15 cellular contexts compared by ENCODE assay signal in the genomic region with DNA sequence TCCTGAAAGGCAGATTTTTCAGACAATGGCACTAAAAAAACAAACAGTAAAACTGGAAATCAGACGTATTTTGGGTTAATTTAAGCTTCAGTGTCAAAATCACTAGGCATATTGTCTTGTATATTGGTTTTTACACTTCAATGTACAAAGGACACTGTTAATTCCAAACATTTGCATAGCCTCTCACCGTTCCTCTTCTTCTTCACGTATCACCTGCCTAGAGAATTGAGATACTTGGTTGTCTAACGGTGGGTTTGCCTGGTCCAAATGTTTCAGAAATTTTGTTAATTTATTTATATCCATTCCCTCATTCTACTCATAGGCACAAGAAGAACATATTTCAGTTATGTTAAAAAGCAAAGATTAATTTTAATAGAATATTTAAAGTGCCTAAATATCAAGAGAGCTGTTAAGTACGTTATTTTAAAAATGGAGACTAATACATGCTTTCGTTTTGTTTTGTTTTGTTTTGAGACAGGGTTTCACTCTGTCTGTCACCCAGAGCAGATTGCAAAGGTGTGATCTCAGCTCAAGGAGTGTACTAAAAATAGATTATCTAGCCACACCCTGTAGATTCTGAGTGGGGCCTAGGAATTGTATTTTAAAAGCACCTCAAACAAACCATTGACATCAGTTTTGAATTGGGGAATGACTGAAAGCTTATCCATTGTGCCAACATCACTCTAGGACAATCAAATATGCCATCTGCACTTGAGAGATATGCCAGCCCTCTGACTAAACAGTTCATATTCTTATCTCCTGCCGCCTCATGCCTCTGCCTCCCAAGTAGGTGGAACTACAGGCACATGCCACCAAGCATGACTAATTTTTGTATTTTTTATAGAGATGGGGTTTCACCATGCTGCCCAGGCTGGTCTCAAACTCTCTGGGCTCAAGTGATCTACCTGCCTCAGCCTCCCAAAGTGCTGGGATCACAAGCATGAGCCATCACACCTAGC. TPM values are rescaled to one million over a fixed set of nuclear protein-coding genes. Genes with fewer than 3 reads are reported as not detected.
A peak's percentile ranks its signal among the peaks of the same experiment; 100 is the strongest.
DNase-seq lines count a peak whose midpoint lies in the region; ATAC-seq and TF ChIP-seq lines count a peak whose summit lies in the region.
"Had no signal": no experiment of that assay in that cellular context is flagged by ENCODE, and none has a peak within 500 bp of the region (broad histone marks: within the 10 kb centered on the region; RNA-seq: fewer than 3 reads in every experiment).

No MANE protein-coding gene starts in this region.

- no peaks in the 10 kb centered on the region for H3K4me1 Mint-ChIP-seq in T-cell
- no peaks in the 10 kb centered on the region for H3K4me1 Mint-ChIP-seq in naive thymus-derived CD8-positive, alpha-beta T cell

- TF ChIP-seq POLR2A in gastrocnemius medialis (IDR thresholded peaks at IDR 0.05) (no peak), tibial nerve (IDR thresholded peaks at IDR 0.05) (no peak)

- peaks cover 0 to 18% (median 2%) of the 10 kb centered on the region in 3 donors for H3K9me3 Mint-ChIP-seq in T-cell
- peaks cover 0 to 8% (median 0%) of the 10 kb centered on the region in 9 donors for H3K9me3 Mint-ChIP-seq in naive thymus-derived CD8-positive, alpha-beta T cell

- no peaks in the 10 kb centered on the region for H3K4me1 ChIP-seq in gastrocnemius medialis
- no peaks in the 10 kb centered on the region for H3K4me1 ChIP-seq in tibial nerve

- H3K36me3 ChIP-seq in gastrocnemius medialis (no peaks in the 10 kb centered on the region), tibial nerve (no peaks in the 10 kb centered on the region)

- DNase-seq in NCI-H226 (peak; percentile 28), gastrocnemius medialis (no peak), T-cell (no peak), tibial nerve (ENCODE audit: low spot score in 2 of 2) (no peak)
- DNase-seq in naive thymus-derived CD8-positive, alpha-beta T cell, result no peak
- DNase-seq: activated CD4-positive, alpha-beta T cell treated with anti-CD3 and anti-CD28 coated beads, Interleukin-2, amount 50 U/mL, for 4 hours; activated naive CD4-positive, alpha-beta T cell treated with anti-CD3 and anti-CD28 coated beads for 36 hours; C1 segment of cervical spinal cord; KBM-7 had no signal

- 85 to 88% methylated on average over 7 of the region's 7 CpGs for WGBS in tibial nerve, 2 donors

- no peaks in the 10 kb centered on the region for H3K36me3 Mint-ChIP-seq in T-cell
- H3K36me3 Mint-ChIP-seq in naive thymus-derived CD8-positive, alpha-beta T cell, result no peaks in the 10 kb centered on the region

- TF ChIP-seq CTCF in gastrocnemius medialis (IDR thresholded peaks at IDR 0.05 in 4 of 5, conservative IDR thresholded peaks at IDR 0.05 in 1 of 5) (no peak), tibial nerve (IDR thresholded peaks at IDR 0.05) (no peak)

- CTCF ChIA-PET in T-cell (lab: Charles Lee), result no interaction called here

- POLR2A ChIA-PET in T-cell (lab: Charles Lee), result no interaction called here
- POLR2A ChIA-PET in naive thymus-derived CD8-positive, alpha-beta T cell (lab: Charles Lee), result no interaction called here

- ATAC-seq in GM18519 (IDR thresholded peaks at IDR 0.05; ENCODE audit: low FRiP score, unreplicated experiment) (peak; percentile 97), GM21423 (IDR thresholded peaks at IDR 0.05; ENCODE audit: unreplicated experiment) (peak; percentile 78), HG03095 (IDR thresholded peaks at IDR 0.05; ENCODE audit: unreplicated experiment) (peak; percentile 97), gastrocnemius medialis (no peak), T-cell (replicated peaks in 1 of 4) (no peak)
- no peak for ATAC-seq in naive thymus-derived CD8-positive, alpha-beta T cell

- H3K4me3 ChIP-seq in gastrocnemius medialis (no peak overlapping the region), tibial nerve (no peak overlapping the region)

- no peaks in the 10 kb centered on the region for H3K27me3 Mint-ChIP-seq in T-cell
- H3K27me3 Mint-ChIP-seq in naive thymus-derived CD8-positive, alpha-beta T cell, result no peaks in the 10 kb centered on the region

- no peak overlapping the region for H3K4me3 Mint-ChIP-seq in T-cell
- H3K4me3 Mint-ChIP-seq in naive thymus-derived CD8-positive, alpha-beta T cell, result no peak overlapping the region
- H3K4me3 Mint-ChIP-seq: activated naive CD4-positive, alpha-beta T cell treated with anti-CD3 and anti-CD28 coated beads for 36 hours had no signal

- no peak for TF ChIP-seq EP300 in tibial nerve (IDR thresholded peaks at IDR 0.05)

- intact Hi-C loops in gastrocnemius medialis (cut with DNase I; ENCODE audit: low total_unique reads), result no loop called here

- no peak overlapping the region for H3K27ac ChIP-seq in gastrocnemius medialis
- H3K27ac ChIP-seq in tibial nerve, result no peak overlapping the region

- in situ Hi-C loops in gastrocnemius medialis (cut with MboI; ENCODE audit: low sequenced_read_pairs in 4 of 4), result no loop called here

- no peaks in the 10 kb centered on the region for H3K27me3 ChIP-seq in gastrocnemius medialis
- no peaks in the 10 kb centered on the region for H3K27me3 ChIP-seq in tibial nerve

- no peak overlapping the region for H3K27ac Mint-ChIP-seq in T-cell
- H3K27ac Mint-ChIP-seq in naive thymus-derived CD8-positive, alpha-beta T cell, result no peak overlapping the region
- H3K27ac Mint-ChIP-seq: activated naive CD4-positive, alpha-beta T cell treated with anti-CD3 and anti-CD28 coated beads for 36 hours had no signal

- H3K9me3 ChIP-seq in gastrocnemius medialis (no peaks in the 10 kb centered on the region), tibial nerve (no peaks in the 10 kb centered on the region)

RNA-seq across cellular contexts. Expression of a gene that starts 42.9 kb away (rescaled TPM):
- total RNA-seq in gastrocnemius medialis, result 1 to 10 TPM in 3 of 4 donors, under 1 TPM in 1; 0.39 to 1.6 (median 1.4) TPM
- under 1 TPM in 1 of 5 donors, not detected in 4; 0.32 TPM for total RNA-seq in T-cell
- total RNA-seq in naive thymus-derived CD8-positive, alpha-beta T cell, result under 1 TPM in 1 of 2 experiments, not detected in 1; 0.23 TPM
- not detected for polyA plus RNA-seq in naive thymus-derived CD8-positive, alpha-beta T cell
- 10 to 100 TPM in 1 of 4 donors, 1 to 10 TPM in 3; 3.3 to 14.9 (median 5.7) TPM for total RNA-seq in tibial nerve
- total RNA-seq: activated naive CD4-positive, alpha-beta T cell treated with anti-CD3 and anti-CD28 coated beads for 36 hours; kidney epithelial cell; NCI-H460 had no signal
- polyA plus RNA-seq: neural cell had no signal

Comparison
In these comparisons a context has a peak if more than half of its experiments do, and no peak if none do; other contexts are left out.
1. ATAC-seq: peak in GM18519 (single experiment), GM21423 (single experiment) and HG03095 (single experiment); none in gastrocnemius medialis (0 of 2), T-cell (0 of 4) and naive thymus-derived CD8-positive, alpha-beta T cell (0 of 2).